12 cellular contexts compared by ENCODE assay signal in genomic region chr6:159959976-159960384, GRCh38. TPM values are rescaled to one million over a fixed set of nuclear protein-coding genes. Genes with fewer than 3 reads are reported as not detected.
DNase-seq lines count a peak whose midpoint lies in the region; ATAC-seq and TF ChIP-seq lines count a peak whose summit lies in the region.
"Had no signal": no experiment of that assay in that cellular context is flagged by ENCODE, and none has a peak within 500 bp of the region (broad histone marks: within the 10 kb centered on the region; RNA-seq: fewer than 3 reads in every experiment).

No MANE protein-coding gene starts in this region.

- DNase-seq in SKM-1 (lab: John Stamatoyannopoulos, UW; ENCODE audit: unreplicated experiment), result peak; percentile 5
- DNase-seq in SKM-1 treated with dmso at 0.1 percent for 144 hours (lab: John Stamatoyannopoulos, UW; ENCODE audit: unreplicated experiment), result no peak
- peak in 3 of 5 donors; percentile 46 to 65 (median 59) for DNase-seq in heart left ventricle
- DNase-seq in uterus, result peak; percentile 68 to 69
- DNase-seq in LoVo (ENCODE audit: low spot score), result no peak
- no peak for DNase-seq in NCI-H2171 treated with DMSO at 0.1 percent for 48 hours (lab: John Stamatoyannopoulos, UW)
- DNase-seq: NCI-H226; stimulated activated CD4-positive, alpha-beta T cell treated with anti-CD3 and anti-CD28 coated beads, Interleukin-2, amount 100 ng/mL, for 24 hours; trophoblast cell had no signal

- intact Hi-C loops in heart left ventricle (cut with DNase I), result no loop called here
- intact Hi-C loops in uterus (cut with DNase I; ENCODE audit: low total_unique reads), result no loop called here

- no peak for TF ChIP-seq POLR2A in heart left ventricle (IDR thresholded peaks at IDR 0.05)
- TF ChIP-seq POLR2A in uterus (IDR thresholded peaks at IDR 0.05), result no peak

- H3K4me3 ChIP-seq in heart left ventricle (no peak overlapping the region), neutrophil (ENCODE audit: low read depth in 1 of 2, low read length in 1 of 2) (peak overlapping the region in 1 of 2 experiments; percentile 34), uterus (no peak overlapping the region)
- H3K4me3 ChIP-seq: A549 had no signal

- 45 to 59% (median 53%) methylated on average over 3 of the region's 3 CpGs for WGBS in heart left ventricle, 4 donors

- no peak for TF ChIP-seq CTCF in heart left ventricle (IDR thresholded peaks at IDR 0.05)
- TF ChIP-seq CTCF in neutrophil (IDR thresholded peaks at IDR 0.05), result no peak
- no peak for TF ChIP-seq CTCF in uterus (IDR thresholded peaks at IDR 0.05)

- H3K27ac ChIP-seq in heart left ventricle (peak overlapping the region in 11 of 12 donors; percentile 18 to 92 (median 66)), neutrophil (peak overlapping the region; percentile 95), uterus (peak overlapping the region; percentile 80 to 87)
- H3K27ac ChIP-seq: A549 had no signal

- H3K36me3 ChIP-seq in heart left ventricle (no peaks in the 10 kb centered on the region), neutrophil (no peaks in the 10 kb centered on the region), uterus (no peaks in the 10 kb centered on the region)

- H3K9me3 ChIP-seq in heart left ventricle (no peaks in the 10 kb centered on the region), neutrophil (no peaks in the 10 kb centered on the region), uterus (no peaks in the 10 kb centered on the region)
- H3K9me3 ChIP-seq: A549 had no signal

- no peaks in the 10 kb centered on the region for H3K27me3 ChIP-seq in heart left ventricle
- no peaks in the 10 kb centered on the region for H3K27me3 ChIP-seq in neutrophil
- no peaks in the 10 kb centered on the region for H3K27me3 ChIP-seq in uterus

- ATAC-seq in heart left ventricle (peak; percentile 47 to 92 (median 68)), HG03196 (IDR thresholded peaks at IDR 0.05; ENCODE audit: unreplicated experiment) (no peak)
- ATAC-seq: A549 had no signal

- H3K4me1 ChIP-seq in heart left ventricle (peaks cover 0 to 42% (median 9%) of the 10 kb centered on the region in 12 donors), neutrophil (ENCODE audit: control insufficient read depth in 1 of 2, insufficient read depth in 1 of 2, low read depth in 1 of 2, low read length in 1 of 2) (peaks cover 85 to 92% of the 10 kb centered on the region in 2 experiments), uterus (peaks cover 0 to 4% of the 10 kb centered on the region in 2 donors)
- H3K4me1 ChIP-seq: A549 had no signal

RNA-seq across cellular contexts. Expression of gene IGF2R, which starts 8.9 kb away (rescaled TPM):
- total RNA-seq in heart left ventricle, result 100 to 1,000 TPM in 2 of 9 donors, 10 to 100 TPM in 7; 49.3 to 111 (median 74.0) TPM
- polyA plus RNA-seq in heart left ventricle, result 10 to 100 TPM; 15.4 to 38.0 TPM
- 10 to 100 TPM; 36.5 to 91.7 (median 61.7) TPM for total RNA-seq in uterus

Comparison
In these comparisons a context has a peak if more than half of its experiments do, and no peak if none do; other contexts are left out.
1. DNase-seq: peak in SKM-1 (single experiment), heart left ventricle (3 of 5) and uterus (2 of 2); none in SKM-1 treated with dmso at 0.1 percent for 144 hours (single experiment), LoVo (single experiment) and NCI-H2171 treated with DMSO at 0.1 percent for 48 hours (single experiment).
2. Peak in every context shown above with its lines, with median percentiles within 50 percentile points of each other: H3K27ac ChIP-seq.